In genomic region chr4:99403380-99404194, GRCh38 we compare ENCODE assay signal across 9 cellular contexts. TPM values are rescaled to one million over a fixed set of nuclear protein-coding genes. Genes with fewer than 3 reads are reported as not detected.
DNase-seq lines count a peak whose midpoint lies in the region; ATAC-seq lines count a peak whose summit lies in the region.
"Had no signal": no experiment of that assay in that cellular context is flagged by ENCODE, and none has a peak within 500 bp of the region (broad histone marks: within the 10 kb centered on the region; RNA-seq: fewer than 3 reads in every experiment).

No MANE protein-coding gene starts in this region.

- peak; percentile 59 for ATAC-seq in HG03039 (IDR thresholded peaks at IDR 0.05; ENCODE audit: unreplicated experiment)
- peak; percentile 26 for ATAC-seq in stimulated activated effector memory CD8-positive, alpha-beta T cell treated with anti-CD3 and anti-CD28 coated beads, Interleukin-12 subunit alpha, Interleukin-12 subunit beta, amount 100 ng/mL, for 72 hours

- no peaks in the 10 kb centered on the region for H3K36me3 Mint-ChIP-seq in stimulated activated effector memory CD8-positive, alpha-beta T cell treated with anti-CD3 and anti-CD28 coated beads, Interleukin-12 subunit alpha, Interleukin-12 subunit beta, amount 100 ng/mL, for 72 hours
- H3K36me3 Mint-ChIP-seq in immature natural killer cell: no peaks in the 10 kb centered on the region
- H3K36me3 Mint-ChIP-seq: activated naive CD8-positive, alpha-beta T cell treated with anti-CD3 and anti-CD28 coated beads, Interleukin-2, amount 10 ng/mL, durations not matched to agents 7 days and 5 days had no signal

- peaks cover 23% of the 10 kb centered on the region for H3K4me1 Mint-ChIP-seq in stimulated activated effector memory CD8-positive, alpha-beta T cell treated with anti-CD3 and anti-CD28 coated beads, Interleukin-12 subunit alpha, Interleukin-12 subunit beta, amount 100 ng/mL, for 72 hours
- H3K4me1 Mint-ChIP-seq in immature natural killer cell: peaks cover 4 to 10% of the 10 kb centered on the region in 2 donors

- H3K4me1 ChIP-seq in duodenal mucosa (ENCODE audit: control insufficient read depth in 1 of 2, insufficient read depth in 2 of 2, low read length in 2 of 2): peaks cover 20 to 29% of the 10 kb centered on the region in 2 donors

- H3K27me3 ChIP-seq in duodenal mucosa (ENCODE audit: control insufficient read depth in 1 of 2, insufficient read depth in 2 of 2, low read length in 2 of 2): no peaks in the 10 kb centered on the region

- peaks cover 0 to 4% (median 3%) of the 10 kb centered on the region in 3 donors for H3K27me3 Mint-ChIP-seq in immature natural killer cell (ENCODE audit: low read depth in 3 of 3)

- H3K4me3 Mint-ChIP-seq in stimulated activated effector memory CD8-positive, alpha-beta T cell treated with anti-CD3 and anti-CD28 coated beads, Interleukin-12 subunit alpha, Interleukin-12 subunit beta, amount 100 ng/mL, for 72 hours: no peak overlapping the region
- H3K4me3 Mint-ChIP-seq in immature natural killer cell: no peak overlapping the region
- H3K4me3 Mint-ChIP-seq: activated naive CD8-positive, alpha-beta T cell treated with anti-CD3 and anti-CD28 coated beads, Interleukin-2, amount 10 ng/mL, durations not matched to agents 7 days and 5 days had no signal

- H3K4me3 ChIP-seq in duodenal mucosa (ENCODE audit: low read depth in 1 of 2, low read length in 2 of 2): peak overlapping the region; percentile 11 to 19

- peak overlapping the region; percentile 36 for H3K27ac Mint-ChIP-seq in stimulated activated effector memory CD8-positive, alpha-beta T cell treated with anti-CD3 and anti-CD28 coated beads, Interleukin-12 subunit alpha, Interleukin-12 subunit beta, amount 100 ng/mL, for 72 hours
- H3K27ac Mint-ChIP-seq in immature natural killer cell: no peak overlapping the region
- H3K27ac Mint-ChIP-seq: activated naive CD8-positive, alpha-beta T cell treated with anti-CD3 and anti-CD28 coated beads, Interleukin-2, amount 10 ng/mL, durations not matched to agents 7 days and 5 days had no signal

- peaks cover 0 to 4% of the 10 kb centered on the region in 2 donors for H3K9me3 ChIP-seq in duodenal mucosa (ENCODE audit: control insufficient read depth in 1 of 2, low read length in 2 of 2)

- peak; percentile 9 for DNase-seq in GM19240 (ENCODE audit: insufficient read length, low spot score)
- DNase-seq in stimulated activated effector memory CD8-positive, alpha-beta T cell treated with anti-CD3 and anti-CD28 coated beads, Interleukin-12 subunit alpha, Interleukin-12 subunit beta, amount 100 ng/mL, for 72 hours (ENCODE audit: low spot score in 2 of 2): no peak
- DNase-seq in immature natural killer cell: no peak
- no peak for DNase-seq in activated CD4-positive, alpha-beta T cell treated with anti-CD3 and anti-CD28 coated beads, Interleukin-2, amount 50 U/mL, for 48 hours
- no peak for DNase-seq in HUDEP-2 (lab: John Stamatoyannopoulos, UW; ENCODE audit: unreplicated experiment in 76 of 76)
- DNase-seq in effector CD8-positive, alpha-beta T cell (lab: John Stamatoyannopoulos, UW): no peak
- DNase-seq: activated naive CD8-positive, alpha-beta T cell treated with anti-CD3 and anti-CD28 coated beads, Interleukin-2, amount 10 ng/mL, durations not matched to agents 7 days and 5 days had no signal

- no peaks in the 10 kb centered on the region for H3K9me3 Mint-ChIP-seq in stimulated activated effector memory CD8-positive, alpha-beta T cell treated with anti-CD3 and anti-CD28 coated beads, Interleukin-12 subunit alpha, Interleukin-12 subunit beta, amount 100 ng/mL, for 72 hours
- H3K9me3 Mint-ChIP-seq in immature natural killer cell: no peaks in the 10 kb centered on the region
- H3K9me3 Mint-ChIP-seq: activated naive CD8-positive, alpha-beta T cell treated with anti-CD3 and anti-CD28 coated beads, Interleukin-2, amount 10 ng/mL, durations not matched to agents 7 days and 5 days had no signal

- H3K27ac ChIP-seq in duodenal mucosa (ENCODE audit: low read depth, low read length): peak overlapping the region; percentile 38

- peak overlapping the region; percentile 16 to 27 for H3K9ac ChIP-seq in duodenal mucosa (ENCODE audit: low read depth in 1 of 2, low read length in 2 of 2)

- no peaks in the 10 kb centered on the region for H3K36me3 ChIP-seq in duodenal mucosa (ENCODE audit: control insufficient read depth in 1 of 2, insufficient read depth in 2 of 2, low read length in 2 of 2)

RNA-seq across cellular contexts. Expression of gene ADH7, which starts 31.6 kb away (rescaled TPM):
- not detected for polyA plus RNA-seq in immature natural killer cell

RNA-seq across cellular contexts. Expression of gene ADH1C, which starts 51.0 kb away (rescaled TPM):
- not detected for polyA plus RNA-seq in immature natural killer cell
